Comparison of ENCODE assay signal across 12 cellular contexts in the genomic region with DNA sequence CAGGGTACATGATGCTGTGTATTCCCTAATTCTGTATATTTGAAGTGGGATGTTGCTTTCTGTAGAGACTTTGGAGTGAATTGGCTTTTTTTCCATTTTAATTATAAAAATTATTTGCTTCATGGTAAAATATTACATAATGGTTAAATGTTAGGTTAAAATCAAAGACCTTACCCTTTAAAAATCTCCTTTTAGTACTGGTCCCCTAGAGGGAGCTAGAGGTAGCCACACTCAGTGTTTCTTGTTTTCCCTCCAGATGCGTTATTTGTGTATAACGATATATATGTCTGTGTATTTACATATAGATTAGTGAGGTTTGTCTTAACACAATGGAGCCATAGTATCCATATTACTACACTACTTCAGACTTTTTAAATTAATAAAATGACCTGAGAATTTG.
DNase-seq lines count a peak whose midpoint lies in the region; ATAC-seq and TF ChIP-seq lines count a peak whose summit lies in the region.
"Had no signal": no experiment of that assay in that cellular context is flagged by ENCODE, and none has a peak within 500 bp of the region (broad histone marks: within the 10 kb centered on the region; RNA-seq: fewer than 3 reads in every experiment).

No MANE protein-coding gene starts in this region.

- H3K4me3 Mint-ChIP-seq in MCF 10A (ENCODE audit: unreplicated experiment) = no peak overlapping the region
- H3K4me3 Mint-ChIP-seq: CD8-positive, alpha-beta memory T cell; naive B cell had no signal

- no peaks in the 10 kb centered on the region for H3K9me3 ChIP-seq in breast epithelium
- no peaks in the 10 kb centered on the region for H3K9me3 ChIP-seq in upper lobe of right lung
- H3K9me3 ChIP-seq: tibial nerve had no signal

- TF ChIP-seq CTCF in MCF 10A (IDR thresholded peaks at IDR 0.05; ENCODE audit: unreplicated experiment) (peak; percentile 37), breast epithelium (IDR thresholded peaks at IDR 0.05) (no peak), epithelial cell of esophagus (IDR thresholded peaks at IDR 0.05; ENCODE audit: insufficient read depth, low read depth, low read length, missing control alignments) (peak; percentile 47), upper lobe of right lung (IDR thresholded peaks at IDR 0.05) (peak; percentile 31)

- POLR2A ChIA-PET in MCF 10A (lab: Yijun Ruan, JAX) = interaction anchor here (0.5 to 2.2 kb wide), 8 partner anchors 8 to 164 kb away, joined by 3 to 11 read pairs (median 6); no protein-coding TSS in a partner anchor

- H3K27me3 Mint-ChIP-seq in MCF 10A (ENCODE audit: insufficient read depth, unreplicated experiment) = no peaks in the 10 kb centered on the region
- H3K27me3 Mint-ChIP-seq: CD8-positive, alpha-beta memory T cell; naive B cell had no signal

- H3K4me1 Mint-ChIP-seq in MCF 10A (ENCODE audit: insufficient read depth, unreplicated experiment) = peaks cover 10% of the 10 kb centered on the region
- H3K4me1 Mint-ChIP-seq: CD8-positive, alpha-beta memory T cell had no signal

- no peaks in the 10 kb centered on the region for H3K27me3 ChIP-seq in breast epithelium
- H3K27me3 ChIP-seq in upper lobe of right lung = no peaks in the 10 kb centered on the region
- H3K27me3 ChIP-seq: tibial nerve had no signal

- no peaks in the 10 kb centered on the region for H3K36me3 Mint-ChIP-seq in MCF 10A (ENCODE audit: insufficient read depth, unreplicated experiment)
- H3K36me3 Mint-ChIP-seq: CD8-positive, alpha-beta memory T cell; naive B cell had no signal

- no peak overlapping the region for H3K27ac ChIP-seq in breast epithelium
- no peak overlapping the region for H3K27ac ChIP-seq in upper lobe of right lung
- H3K27ac ChIP-seq: tibial nerve had no signal

- H3K4me3 ChIP-seq in breast epithelium = no peak overlapping the region
- H3K4me3 ChIP-seq in epithelial cell of esophagus (ENCODE audit: low read length) = no peak overlapping the region
- no peak overlapping the region for H3K4me3 ChIP-seq in upper lobe of right lung
- H3K4me3 ChIP-seq: tibial nerve had no signal

- H3K27ac Mint-ChIP-seq in MCF 10A (ENCODE audit: low read depth, unreplicated experiment) = no peak overlapping the region
- H3K27ac Mint-ChIP-seq: CD8-positive, alpha-beta memory T cell; naive B cell had no signal

- CTCF ChIA-PET in MCF 10A (lab: Yijun Ruan, JAX) = interaction anchor here (0.9 kb wide), 1 partner anchor 366 kb away, joined by 3 read pairs; no protein-coding TSS in a partner anchor

- ATAC-seq in upper lobe of right lung = no peak
- ATAC-seq in GM21786 (IDR thresholded peaks at IDR 0.05; ENCODE audit: unreplicated experiment) = no peak
- ATAC-seq in GM19328 (IDR thresholded peaks at IDR 0.05; ENCODE audit: unreplicated experiment) = no peak

- no peak for TF ChIP-seq POLR2A in breast epithelium (IDR thresholded peaks at IDR 0.05)

- H3K36me3 ChIP-seq in breast epithelium = no peaks in the 10 kb centered on the region
- no peaks in the 10 kb centered on the region for H3K36me3 ChIP-seq in upper lobe of right lung
- H3K36me3 ChIP-seq: tibial nerve had no signal

- intact Hi-C loops in MCF 10A (cut with micrococcal nuclease) = loop anchor here (2.0 to 10.0 kb wide), 2 partner anchors 139 to 361 kb away; no protein-coding TSS in a partner anchor
- intact Hi-C loops in breast epithelium (cut with DNase I; ENCODE audit: low total_unique reads) = no loop called here
- intact Hi-C loops in upper lobe of right lung (cut with DNase I) = no loop called here

- H3K9me3 Mint-ChIP-seq in MCF 10A (ENCODE audit: unreplicated experiment) = no peaks in the 10 kb centered on the region
- H3K9me3 Mint-ChIP-seq: naive B cell had no signal

- no TSS peak for BruUV-seq in MCF 10A (replicated peaks; lab: Mats Ljungman, UMichigan)

- peak; percentile 42 for DNase-seq in MCF 10A (ENCODE audit: unreplicated experiment)
- no peak for DNase-seq in breast epithelium (ENCODE audit: low spot score in 2 of 2)
- peak; percentile 66 for DNase-seq in NCI-H748 (lab: John Stamatoyannopoulos, UW; ENCODE audit: unreplicated experiment)
- DNase-seq in epithelial cell of esophagus (ENCODE audit: low read depth) = peak; percentile 21
- DNase-seq in upper lobe of right lung = no peak
- DNase-seq in SKM-1 (lab: John Stamatoyannopoulos, UW; ENCODE audit: unreplicated experiment) = no peak
- DNase-seq: activated gamma-delta T cell treated with Interleukin-2 at 50 U/mL for 16 hours; CD8-positive, alpha-beta memory T cell; naive B cell had no signal

- no peaks in the 10 kb centered on the region for H3K4me1 ChIP-seq in breast epithelium
- H3K4me1 ChIP-seq in upper lobe of right lung = peaks cover 3% of the 10 kb centered on the region

Comparison
In these comparisons a context has a peak if more than half of its experiments do, and no peak if none do; other contexts are left out.
1. DNase-seq: peak in MCF 10A (single experiment), NCI-H748 (single experiment) and epithelial cell of esophagus (single experiment); none in breast epithelium (0 of 2), upper lobe of right lung (single experiment) and SKM-1 (single experiment).
2. CTCF ChIP-seq: peak in MCF 10A (single experiment), epithelial cell of esophagus (single experiment) and upper lobe of right lung (single experiment); none in breast epithelium (0 of 3).